ENCODE assay signal across 8 cellular contexts in the genomic region with DNA sequence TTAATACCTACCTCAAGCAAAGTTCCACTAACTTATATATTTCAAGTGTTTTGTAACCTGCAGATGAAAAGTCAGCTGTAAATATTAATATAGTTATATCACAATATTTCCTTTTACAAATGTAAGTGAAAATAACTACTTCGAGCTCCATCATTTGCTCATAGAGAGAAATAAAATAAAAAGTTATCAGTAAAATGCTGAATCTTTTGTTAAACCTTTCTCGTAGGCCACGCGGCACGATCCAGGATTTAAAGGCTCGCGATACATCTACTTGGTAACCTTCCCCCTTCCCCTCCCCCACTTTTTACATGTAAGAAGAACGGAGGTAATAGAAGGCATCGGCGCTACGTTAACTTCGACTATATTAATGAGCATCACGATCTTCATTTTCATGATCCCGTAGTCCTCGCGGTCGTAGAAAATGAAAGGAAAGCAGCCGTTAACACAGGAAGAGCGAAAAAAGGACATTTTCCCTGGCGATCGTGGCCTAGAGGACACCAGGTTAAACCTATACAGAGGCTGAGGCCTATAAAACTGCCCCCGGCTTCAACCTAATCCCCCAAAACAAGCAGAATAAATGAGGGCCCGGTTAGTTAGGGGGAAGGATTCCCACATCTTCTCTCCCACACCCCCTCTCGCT. TPM values are rescaled to one million over a fixed set of nuclear protein-coding genes. Genes with fewer than 3 reads are reported as not detected.
DNase-seq lines count a peak whose midpoint lies in the region; ATAC-seq and TF ChIP-seq lines count a peak whose summit lies in the region.

No MANE protein-coding gene starts in this region.

- peak overlapping the region; percentile 43 for H3K4me2 ChIP-seq in mesenchymal stem cell (ENCODE audit: low read length, poor library complexity, severe bottlenecking)

- peak overlapping the region; percentile 57 for H4K91ac ChIP-seq in mesenchymal stem cell (ENCODE audit: low read length)

- H3K36me3 ChIP-seq in SJSA1 (peaks cover 51% of the 10 kb centered on the region), colonic mucosa (no peaks in the 10 kb centered on the region), mesenchymal stem cell (ENCODE audit: control insufficient read depth in 1 of 2, insufficient read depth in 2 of 2, low read depth in 1 of 2, low read length in 2 of 2) (peaks cover 16 to 40% of the 10 kb centered on the region in 2 experiments), upper lobe of right lung (peaks cover 25% of the 10 kb centered on the region)

- no peaks in the 10 kb centered on the region for H3K9me3 ChIP-seq in SJSA1 (replicated peaks)
- H3K9me3 ChIP-seq in colonic mucosa, result no peaks in the 10 kb centered on the region
- no peaks in the 10 kb centered on the region for H3K9me3 ChIP-seq in mesenchymal stem cell (ENCODE audit: control insufficient read depth, low read length)
- no peaks in the 10 kb centered on the region for H3K9me3 ChIP-seq in upper lobe of right lung

- H2BK15ac ChIP-seq in mesenchymal stem cell (ENCODE audit: low read depth, poor library complexity, severe bottlenecking), result no peak overlapping the region

- H3K18ac ChIP-seq in mesenchymal stem cell (ENCODE audit: low read depth in 1 of 2, low read length in 2 of 2), result peak overlapping the region; percentile 54 to 82

- no peaks in the 10 kb centered on the region for H3K4me1 Mint-ChIP-seq in Calu3 (ENCODE audit: low read depth, unreplicated experiment)

- H3K9me3 Mint-ChIP-seq in Calu3 (ENCODE audit: low read depth, unreplicated experiment), result no peaks in the 10 kb centered on the region

- WGBS in mesenchymal stem cell, result under 1% methylated on average over 15 of the region's 24 CpGs

- TSS peak; percentile 97 for BruUV-seq in Calu3 (replicated peaks; lab: Mats Ljungman, UMichigan)

- no peak for TF ChIP-seq CTCF in Calu3 (IDR thresholded peaks at IDR 0.05; ENCODE audit: unreplicated experiment)
- no peak for TF ChIP-seq CTCF in colonic mucosa (IDR thresholded peaks at IDR 0.05)
- TF ChIP-seq CTCF in upper lobe of right lung (IDR thresholded peaks at IDR 0.05), result no peak

- peak overlapping the region; percentile 93 for H3K4me3 Mint-ChIP-seq in Calu3 (ENCODE audit: low read depth, unreplicated experiment)

- H2BK12ac ChIP-seq in mesenchymal stem cell (ENCODE audit: low read length in 2 of 2), result no peak overlapping the region

- H2AK5ac ChIP-seq in mesenchymal stem cell (ENCODE audit: low read length, severe bottlenecking), result peak overlapping the region; percentile 51

- peak overlapping the region; percentile 71 for H2BK120ac ChIP-seq in mesenchymal stem cell (ENCODE audit: low read depth, low read length)

- no peaks in the 10 kb centered on the region for H3K27me3 Mint-ChIP-seq in Calu3 (ENCODE audit: unreplicated experiment)

- peaks cover 1% of the 10 kb centered on the region for H3K79me1 ChIP-seq in mesenchymal stem cell (replicated peaks; ENCODE audit: low read length, poor library complexity, severe bottlenecking)

- peak overlapping the region in 1 of 2 experiments; percentile 19 for H3K14ac ChIP-seq in mesenchymal stem cell (ENCODE audit: low read length in 2 of 2)

- no peak for ATAC-seq in upper lobe of right lung
- no peak for ATAC-seq in HG03565 (IDR thresholded peaks at IDR 0.05; ENCODE audit: unreplicated experiment)

- peak overlapping the region in 1 of 2 experiments; percentile 6 for H3K23ac ChIP-seq in mesenchymal stem cell (ENCODE audit: low read length in 2 of 2)

- H2BK5ac ChIP-seq in mesenchymal stem cell (ENCODE audit: low read depth, low read length, poor library complexity, severe bottlenecking), result peak overlapping the region; percentile 33

- peak; percentile 25 for DNase-seq in Calu3
- peak; percentile 49 to 51 for DNase-seq in SJSA1 (ENCODE audit: low read depth in 1 of 2, low spot score in 2 of 2)
- peak; percentile 45 for DNase-seq in colonic mucosa
- peak; percentile 73 for DNase-seq in mesenchymal stem cell
- DNase-seq in upper lobe of right lung, result no peak
- DNase-seq in HK-2 (ENCODE audit: unreplicated experiment), result no peak

- no peak overlapping the region for H2AFZ ChIP-seq in mesenchymal stem cell (ENCODE audit: low read depth, low read length)

- peak overlapping the region; percentile 94 for H4K8ac ChIP-seq in mesenchymal stem cell (ENCODE audit: low read length)

- peaks cover 66% of the 10 kb centered on the region for H3K36me3 Mint-ChIP-seq in Calu3 (ENCODE audit: insufficient read depth, unreplicated experiment)

- peak overlapping the region; percentile 99 for H3K27ac Mint-ChIP-seq in Calu3 (ENCODE audit: unreplicated experiment)

- peak overlapping the region; percentile 95 to 98 for H3K9ac ChIP-seq in colonic mucosa (ENCODE audit: low read depth in 2 of 2, low read length in 2 of 2)
- H3K9ac ChIP-seq in mesenchymal stem cell (ENCODE audit: low read length), result peak overlapping the region; percentile 100

- H3K27me3 ChIP-seq in SJSA1 (replicated peaks) (no peaks in the 10 kb centered on the region), colonic mucosa (no peaks in the 10 kb centered on the region), mesenchymal stem cell (ENCODE audit: control insufficient read depth in 1 of 2, insufficient read depth in 1 of 2, low read length in 2 of 2) (no peaks in the 10 kb centered on the region), upper lobe of right lung (no peaks in the 10 kb centered on the region)

- TF ChIP-seq RAD21 in Ishikawa (IDR thresholded peaks at IDR 0.05; ENCODE audit: low read depth), result no peak

- H3K27ac ChIP-seq in SJSA1 (peak overlapping the region; percentile 82), colonic mucosa (peak overlapping the region; percentile 92), mesenchymal stem cell (ENCODE audit: low read length, poor library complexity, severe bottlenecking) (peak overlapping the region; percentile 88), upper lobe of right lung (peak overlapping the region; percentile 93)

- no peak for TF ChIP-seq EP300 in Ishikawa (IDR thresholded peaks at IDR 0.05; ENCODE audit: borderline replicate concordance)

- peak overlapping the region; percentile 59 for H3K4me3 ChIP-seq in SJSA1
- H3K4me3 ChIP-seq in colonic mucosa, result peak overlapping the region; percentile 75
- peak overlapping the region; percentile 73 to 99 for H3K4me3 ChIP-seq in mesenchymal stem cell (ENCODE audit: insufficient read depth in 1 of 2, low read depth in 1 of 2, low read length in 2 of 2)
- peak overlapping the region; percentile 70 for H3K4me3 ChIP-seq in upper lobe of right lung

- intact Hi-C loops in Calu3 (cut with micrococcal nuclease; ENCODE audit: unreplicated experiment), result loop anchor here (5.0 kb wide), 3 partner anchors 36 to 114 kb away; a partner anchor contains a TSS
- intact Hi-C loops in colonic mucosa (cut with DNase I), result no loop called here
- intact Hi-C loops in upper lobe of right lung (cut with DNase I), result no loop called here

- CTCF ChIA-PET in Calu3 (lab: Charles Lee), result no interaction called here

- peak overlapping the region; percentile 85 to 95 for H3K4ac ChIP-seq in mesenchymal stem cell (ENCODE audit: low read depth in 1 of 2, low read length in 2 of 2)

- H3K4me1 ChIP-seq in SJSA1 (replicated peaks) (peaks cover 39% of the 10 kb centered on the region), colonic mucosa (peaks cover 9% of the 10 kb centered on the region), mesenchymal stem cell (ENCODE audit: control insufficient read depth, insufficient read depth, low read depth, low read length) (peaks cover 14% of the 10 kb centered on the region), upper lobe of right lung (peaks cover 49% of the 10 kb centered on the region)

TF ChIP-seq in Ishikawa, 13 proteins besides CTCF, POLR2A, EP300 and RAD21:
- TF ChIP-seq, protein P1, sequence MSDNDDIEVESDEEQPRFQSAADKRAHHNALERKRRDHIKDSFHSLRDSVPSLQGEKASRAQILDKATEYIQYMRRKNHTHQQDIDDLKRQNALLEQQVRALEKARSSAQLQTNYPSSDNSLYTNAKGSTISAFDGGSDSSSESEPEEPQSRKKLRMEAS (IDR thresholded peaks at IDR 0.05), result 0 out of 2 replicates have a peak, but pooled peaks have one; percentile 18
- no peak for TF ChIP-seq TAF1 (IDR thresholded peaks at IDR 0.05; ENCODE audit: low read depth)

RNA-seq across cellular contexts. Expression of a gene that starts 0.5 kb away (rescaled TPM):
- total RNA-seq in Calu3 (2022), result 472 and 476 TPM in 2 replicates
- 1,058 and 1,156 TPM in 2 replicates for total RNA-seq in SJSA1 (2014; rRNA removed; shearing (Covaris generic))
- 100 to 1,000 TPM; 363 to 653 TPM for total RNA-seq in colonic mucosa
- 493 TPM for polyA plus RNA-seq in mesenchymal stem cell (2013, experiment 1 of 2)
- polyA plus RNA-seq in mesenchymal stem cell (2013, experiment 2 of 2), result 510 TPM
- total RNA-seq in upper lobe of right lung, result 368 TPM

RNA-seq across cellular contexts. Expression of a gene that starts 11.2 kb away (rescaled TPM):
- total RNA-seq in Calu3 (2022) (not detected in 2 replicates), colonic mucosa (under 1 TPM in 1 of 2 donors, not detected in 1; 0.40 TPM), upper lobe of right lung (1.7 TPM)
- not detected in 2 replicates for total RNA-seq in SJSA1 (2014; rRNA removed; shearing (Covaris generic))
- 0.18 TPM for polyA plus RNA-seq in mesenchymal stem cell (2013, experiment 1 of 2)
- 0.10 TPM for polyA plus RNA-seq in mesenchymal stem cell (2013, experiment 2 of 2)

Comparison
In these comparisons a context has a peak if more than half of its experiments do, and no peak if none do; other contexts are left out.
1. DNase-seq: peak in Calu3 (single experiment), SJSA1 (2 of 2), colonic mucosa (single experiment) and mesenchymal stem cell (single experiment); none in upper lobe of right lung (single experiment) and HK-2 (single experiment).
2. Peak in every context shown above with its lines, with median percentiles within 50 percentile points of each other: H3K27ac ChIP-seq and H3K4me3 ChIP-seq.